In the genomic region with DNA sequence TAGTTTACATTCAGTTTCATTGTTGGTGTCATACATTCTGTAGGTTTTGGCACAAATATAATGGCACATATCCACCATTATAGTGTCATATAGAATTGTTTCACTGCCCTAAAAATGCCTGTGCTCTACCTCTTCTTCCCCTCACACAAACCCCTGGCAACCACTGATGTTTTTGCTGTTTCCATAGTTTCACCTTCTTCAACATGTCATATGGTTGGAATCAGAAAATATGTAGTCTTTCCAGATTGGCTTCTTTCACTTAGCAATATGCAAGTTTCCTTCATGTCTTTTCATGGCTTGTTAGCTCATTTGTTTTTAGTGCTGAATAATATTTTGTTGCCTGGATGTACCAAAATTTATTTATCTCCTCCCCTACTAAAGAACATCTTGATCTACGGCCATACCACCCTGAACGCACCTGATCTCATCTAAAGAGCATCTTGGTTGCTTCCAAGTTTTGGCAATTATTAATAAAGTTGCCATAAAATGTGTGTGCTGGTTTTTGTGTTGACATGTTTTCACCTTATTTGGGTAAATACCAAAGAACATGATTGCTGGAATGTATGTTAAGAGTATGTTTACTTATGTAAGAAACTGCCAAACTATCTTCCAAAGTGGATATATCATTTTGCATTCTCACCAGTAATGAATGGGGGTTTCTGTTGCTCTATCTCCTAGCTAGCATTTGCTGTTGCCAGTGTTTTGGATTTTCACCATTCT, we compare ENCODE assay signal across 33 cellular contexts.
"Had no signal": no experiment of that assay in that cellular context is flagged by ENCODE, and none has a peak within 500 bp of the region (broad histone marks: within the 10 kb centered on the region; RNA-seq: fewer than 3 reads in every experiment).

No MANE protein-coding gene starts in this region.

- H3K36me3 Mint-ChIP-seq: activated naive CD8-positive, alpha-beta T cell treated with anti-CD3 and anti-CD28 coated beads for 36 hours had no signal

- H3K27ac Mint-ChIP-seq: activated B cell treated with CpG ODN at 0.5 μM for 24 hours; activated CD4-positive, alpha-beta memory T cell treated with anti-CD3 and anti-CD28 coated beads, Interleukin-2, amount 10 ng/mL, durations not matched to agents 7 days and 5 days; activated CD4-positive, alpha-beta T cell treated with anti-CD3 and anti-CD28 coated beads, Interleukin-2, amount 10 ng/mL, durations not matched to agents 24 days and 14 days; activated naive CD4-positive, alpha-beta T cell treated with anti-CD3 and anti-CD28 coated beads for 36 hours; activated naive CD4-positive, alpha-beta T cell treated with anti-CD3 and anti-CD28 coated beads, Interleukin-2, amount 50 U/mL, for 72 hours; activated naive CD8-positive, alpha-beta T cell treated with anti-CD3 and anti-CD28 coated beads for 36 hours; activated T-cell treated with anti-CD3 and anti-CD28 coated beads, Interleukin-2, amount 50 U/mL, for 72 hours; activated T-helper 1 cell treated with anti-CD3 and anti-CD28 coated beads, Interleukin-12 subunit alpha, Interleukin-12 subunit beta, Interleukin-2, Interleukin-4 antibody, amounts not matched to agents 30 ng/mL and 10 ng/mL and 1 ng/mL, durations not matched to agents 14 hours and 24 hours and 36 hours; activated T-helper 17 cell treated with anti-CD3 and anti-CD28 coated beads, Interleukin-2, amount 50 U/mL, for 72 hours; T-helper 1 cell treated with Interleukin-12 subunit alpha and Interleukin-12 subunit beta and Interleukin-4 antibody, amounts not matched to agents 30 μg/mL and 1 μg/mL, for 36 hours; T-helper 2 cell treated with Interferon-gamma antibody and Interleukin-4, amounts not matched to agents 5 μg/mL and 100 μg/mL, for 36 hours had no signal

- H3K9me3 Mint-ChIP-seq: activated B cell treated with CpG ODN at 0.5 μM for 24 hours; activated CD4-positive, alpha-beta memory T cell treated with anti-CD3 and anti-CD28 coated beads, Interleukin-2, amount 10 ng/mL, durations not matched to agents 7 days and 5 days; activated CD4-positive, alpha-beta T cell treated with anti-CD3 and anti-CD28 coated beads, Interleukin-2, amount 10 ng/mL, durations not matched to agents 24 days and 14 days; activated naive CD8-positive, alpha-beta T cell treated with anti-CD3 and anti-CD28 coated beads for 36 hours; activated T-cell treated with anti-CD3 and anti-CD28 coated beads, Interleukin-2, amount 50 U/mL, for 4 hours; activated T-cell treated with anti-CD3 and anti-CD28 coated beads, Interleukin-2, amount 50 U/mL, for 72 hours; activated T-helper 1 cell treated with anti-CD3 and anti-CD28 coated beads, Interleukin-12 subunit alpha, Interleukin-12 subunit beta, Interleukin-2, Interleukin-4 antibody, amounts not matched to agents 30 ng/mL and 10 ng/mL and 1 ng/mL, durations not matched to agents 14 hours and 24 hours and 36 hours; activated T-helper 17 cell treated with anti-CD3 and anti-CD28 coated beads, Interleukin-2, amount 50 U/mL, for 72 hours; T-helper 1 cell treated with Interleukin-12 subunit alpha and Interleukin-12 subunit beta and Interleukin-4 antibody, amounts not matched to agents 30 μg/mL and 1 μg/mL, for 36 hours; T-helper 2 cell treated with Interferon-gamma antibody and Interleukin-4, amounts not matched to agents 5 μg/mL and 100 μg/mL, for 36 hours had no signal

- H3K9me3 ChIP-seq: adrenal gland, body of pancreas, breast epithelium had no signal

- H3K4me3 ChIP-seq: adrenal gland, body of pancreas, breast epithelium had no signal

- DNase-seq: activated B cell treated with CpG ODN at 0.5 μM for 24 hours; activated CD4-positive, alpha-beta memory T cell treated with anti-CD3 and anti-CD28 coated beads, Interleukin-2, amount 10 ng/mL, durations not matched to agents 7 days and 5 days; activated CD4-positive, alpha-beta T cell treated with anti-CD3 and anti-CD28 coated beads for 4 hours; activated CD4-positive, alpha-beta T cell treated with anti-CD3 and anti-CD28 coated beads, Interleukin-2, amount 10 ng/mL, durations not matched to agents 24 days and 14 days; activated CD4-positive, alpha-beta T cell treated with anti-CD3 and anti-CD28 coated beads, Interleukin-2, amount 50 U/mL, for 48 hours; activated CD4-positive, CD25-positive, alpha-beta regulatory T cell treated with anti-CD3 and anti-CD28 coated beads, Interleukin-2, amount 50 U/mL, for 72 hours; activated CD8-positive, alpha-beta memory T cell treated with anti-CD3 and anti-CD28 coated beads, Interleukin-2, amount 50 U/mL, for 4 hours; activated effector memory CD4-positive, alpha-beta T cell treated with anti-CD3 and anti-CD28 coated beads, Interleukin-2, amount 50 U/mL, for 16 hours; activated gamma-delta T cell treated with Interleukin-2 at 50 U/mL for 16 hours; activated naive CD4-positive, alpha-beta T cell; activated naive CD4-positive, alpha-beta T cell treated with anti-CD3 and anti-CD28 coated beads for 36 hours; activated naive CD4-positive, alpha-beta T cell treated with anti-CD3 and anti-CD28 coated beads, Interleukin-2, amount 50 U/mL, for 16 hours; activated naive CD8-positive, alpha-beta T cell treated with anti-CD3 and anti-CD28 coated beads for 36 hours; activated T-cell treated with anti-CD3 and anti-CD28 coated beads for 4 hours; activated T-cell treated with anti-CD3 and anti-CD28 coated beads, Interleukin-2, amount 50 U/mL, for 1 hour; activated T-cell treated with anti-CD3 and anti-CD28 coated beads, Interleukin-2, amount 50 U/mL, for 4 hours; activated T-cell treated with anti-CD3 and anti-CD28 coated beads, Interleukin-2, amount 50 U/mL, for 72 hours; adrenal gland; amniotic stem cell; aorta; body of pancreas; brain microvascular endothelial cell; central memory CD4-positive, alpha-beta T cell; T-helper 1 cell; T-helper 2 cell; T-helper 9 cell had no signal

- H3K27me3 ChIP-seq: adrenal gland, body of pancreas, brain microvascular endothelial cell, breast epithelium had no signal

- H3K27ac ChIP-seq: adrenal gland, body of pancreas, brain microvascular endothelial cell, breast epithelium, VCaP had no signal

- H3K4me3 Mint-ChIP-seq: activated B cell treated with CpG ODN at 0.5 μM for 24 hours; activated CD4-positive, alpha-beta memory T cell treated with anti-CD3 and anti-CD28 coated beads, Interleukin-2, amount 10 ng/mL, durations not matched to agents 7 days and 5 days; activated CD4-positive, alpha-beta T cell treated with anti-CD3 and anti-CD28 coated beads, Interleukin-2, amount 10 ng/mL, durations not matched to agents 24 days and 14 days; activated naive CD4-positive, alpha-beta T cell treated with anti-CD3 and anti-CD28 coated beads for 36 hours; activated naive CD8-positive, alpha-beta T cell treated with anti-CD3 and anti-CD28 coated beads for 36 hours; activated T-cell treated with anti-CD3 and anti-CD28 coated beads, Interleukin-2, amount 50 U/mL, for 4 hours; activated T-cell treated with anti-CD3 and anti-CD28 coated beads, Interleukin-2, amount 50 U/mL, for 72 hours; activated T-helper 1 cell treated with anti-CD3 and anti-CD28 coated beads, Interleukin-12 subunit alpha, Interleukin-12 subunit beta, Interleukin-2, Interleukin-4 antibody, amounts not matched to agents 30 ng/mL and 10 ng/mL and 1 ng/mL, durations not matched to agents 14 hours and 24 hours and 36 hours; activated T-helper 17 cell treated with anti-CD3 and anti-CD28 coated beads, Interleukin-2, amount 50 U/mL, for 72 hours; T-helper 1 cell treated with Interleukin-12 subunit alpha and Interleukin-12 subunit beta and Interleukin-4 antibody, amounts not matched to agents 30 μg/mL and 1 μg/mL, for 36 hours; T-helper 2 cell treated with Interferon-gamma antibody and Interleukin-4, amounts not matched to agents 5 μg/mL and 100 μg/mL, for 36 hours had no signal

- ATAC-seq: activated naive CD4-positive, alpha-beta T cell treated with anti-CD3 and anti-CD28 coated beads, Interleukin-2, amount 50 U/mL, for 72 hours; activated T-cell treated with anti-CD3 and anti-CD28 coated beads, Interleukin-2, amount 50 U/mL, for 4 hours; activated T-cell treated with anti-CD3 and anti-CD28 coated beads, Interleukin-2, amount 50 U/mL, for 72 hours; activated T-helper 17 cell treated with anti-CD3 and anti-CD28 coated beads, Interleukin-2, amount 50 U/mL, for 72 hours; body of pancreas had no signal

- H3K36me3 ChIP-seq: adrenal gland, brain microvascular endothelial cell, breast epithelium had no signal

- H3K4me1 Mint-ChIP-seq: activated B cell treated with CpG ODN at 0.5 μM for 24 hours; activated CD4-positive, alpha-beta memory T cell treated with anti-CD3 and anti-CD28 coated beads, Interleukin-2, amount 10 ng/mL, durations not matched to agents 7 days and 5 days; activated CD4-positive, alpha-beta T cell treated with anti-CD3 and anti-CD28 coated beads, Interleukin-2, amount 10 ng/mL, durations not matched to agents 24 days and 14 days; activated naive CD8-positive, alpha-beta T cell treated with anti-CD3 and anti-CD28 coated beads for 36 hours; activated T-helper 17 cell treated with anti-CD3 and anti-CD28 coated beads, Interleukin-2, amount 50 U/mL, for 72 hours had no signal

- H3K4me1 ChIP-seq: adrenal gland, breast epithelium had no signal
